8 cellular contexts compared by ENCODE assay signal in genomic region chr9:96875460-96876142, GRCh38. TPM values are rescaled to one million over a fixed set of nuclear protein-coding genes. Genes with fewer than 3 reads are reported as not detected.
DNase-seq lines count a peak whose midpoint lies in the region; ATAC-seq, FAIRE-seq and TF ChIP-seq lines count a peak whose summit lies in the region.

No MANE protein-coding gene starts in this region.

- H3K27ac ChIP-seq in kidney (ENCODE audit: low read depth in 2 of 2, low read length in 2 of 2): peak overlapping the region; percentile 21 to 81

- peaks cover 0 to 3% of the 10 kb centered on the region in 2 donors for H3K4me1 ChIP-seq in kidney (ENCODE audit: control insufficient read depth in 1 of 2, insufficient read depth in 1 of 2, low read depth in 1 of 2, low read length in 2 of 2)

- DNase-seq in activated effector memory CD4-positive, alpha-beta T cell treated with anti-CD3 and anti-CD28 coated beads, Interleukin-2, amount 50 U/mL, for 16 hours: peak; percentile 72
- DNase-seq in activated effector memory CD4-positive, alpha-beta T cell treated with Interleukin-2 at 50 U/mL for 16 hours: no peak
- peak; percentile 88 for DNase-seq in NCI-H146 treated with DMSO at 0.1 percent for 48 hours (lab: John Stamatoyannopoulos, UW; ENCODE audit: unreplicated experiment)
- peak in 15 of 34 experiments; percentile 4 to 36 (median 14) for DNase-seq in T-cell
- peak; percentile 85 for DNase-seq in choroid plexus epithelial cell (ENCODE audit: low read depth)
- DNase-seq in kidney: peak; percentile 80
- DNase-seq in stimulated activated CD4-positive, alpha-beta T cell treated with anti-CD3 and anti-CD28 coated beads, Interleukin-12 subunit alpha, Interleukin-12 subunit beta, amount 100 ng/mL, for 4 hours: peak; percentile 30

- POLR2A ChIA-PET in T-cell (lab: Charles Lee): no interaction called here

- TF ChIP-seq CTCF in choroid plexus epithelial cell (conservative IDR thresholded peaks at IDR 0.05; ENCODE audit: low read depth, low read length): peak; percentile 45
- peak; percentile 23 for TF ChIP-seq CTCF in kidney (IDR thresholded peaks at IDR 0.05; ENCODE audit: borderline replicate concordance, extremely low read depth, insufficient read depth)

- peak overlapping the region in 1 of 2 donors; percentile 65 for H3K9ac ChIP-seq in kidney (ENCODE audit: low read length in 2 of 2)

- H3K4me1 Mint-ChIP-seq in T-cell: peaks cover 17 to 22% (median 21%) of the 10 kb centered on the region in 3 donors

- H3K36me3 Mint-ChIP-seq in T-cell: peaks cover 3% of the 10 kb centered on the region

- CTCF ChIA-PET in T-cell (lab: Charles Lee): interaction anchor here in 1 of 2 donors (0.6 to 4.7 kb wide), 4 partner anchors 18 to 758 kb away, joined by 3 to 22 read pairs (median 4); partner anchors contain the start of genes NCBP1, TDRD7 and ZNF782

- H3K4me3 ChIP-seq in choroid plexus epithelial cell (ENCODE audit: low read depth, low read length) (peak overlapping the region; percentile 67), kidney (ENCODE audit: low read length in 2 of 2) (peak overlapping the region; percentile 53 to 64)

- H3K27ac Mint-ChIP-seq in T-cell: peak overlapping the region; percentile 58 to 68

- peak overlapping the region; percentile 76 to 87 (median 81) for H3K4me3 Mint-ChIP-seq in T-cell

- H3K9me3 Mint-ChIP-seq in T-cell: no peaks in the 10 kb centered on the region

- H3K36me3 ChIP-seq in kidney (ENCODE audit: control insufficient read depth in 1 of 2, insufficient read depth in 2 of 2, low read length in 2 of 2): no peaks in the 10 kb centered on the region

- H3K9me3 ChIP-seq in kidney (ENCODE audit: control insufficient read depth in 1 of 2, low read length in 2 of 2): no peaks in the 10 kb centered on the region

- intact Hi-C loops in kidney (cut with DNase I): no loop called here

- H3K27me3 Mint-ChIP-seq in T-cell: peaks cover 35 to 53% of the 10 kb centered on the region in 2 donors

- peak; percentile 49 for ATAC-seq in HG02798 (IDR thresholded peaks at IDR 0.05; ENCODE audit: poor library complexity, unreplicated experiment)
- ATAC-seq in T-cell (replicated peaks in 1 of 4): peak; percentile 22 to 47 (median 42)

- no peak for FAIRE-seq in kidney (lab: Jason Lieb, UNC)

RNA-seq across cellular contexts. Expression of gene ZNF782, which starts 21.3 kb away (rescaled TPM):
- total RNA-seq in T-cell (10 to 100 TPM in 2 of 5 donors, 1 to 10 TPM in 3; 8.8 to 16.2 (median 9.5) TPM), kidney (7.0 TPM)
- 2.7 TPM for polyA plus RNA-seq in kidney (ENCODE audit: insufficient read depth, low read depth, low replicate concordance)

RNA-seq across cellular contexts. Expression of gene NUTM2G, which starts 53.0 kb away (rescaled TPM):
- total RNA-seq in T-cell: not detected
- total RNA-seq in kidney: not detected
- polyA plus RNA-seq in kidney (ENCODE audit: insufficient read depth, low read depth, low replicate concordance): not detected
